In the genomic region with DNA sequence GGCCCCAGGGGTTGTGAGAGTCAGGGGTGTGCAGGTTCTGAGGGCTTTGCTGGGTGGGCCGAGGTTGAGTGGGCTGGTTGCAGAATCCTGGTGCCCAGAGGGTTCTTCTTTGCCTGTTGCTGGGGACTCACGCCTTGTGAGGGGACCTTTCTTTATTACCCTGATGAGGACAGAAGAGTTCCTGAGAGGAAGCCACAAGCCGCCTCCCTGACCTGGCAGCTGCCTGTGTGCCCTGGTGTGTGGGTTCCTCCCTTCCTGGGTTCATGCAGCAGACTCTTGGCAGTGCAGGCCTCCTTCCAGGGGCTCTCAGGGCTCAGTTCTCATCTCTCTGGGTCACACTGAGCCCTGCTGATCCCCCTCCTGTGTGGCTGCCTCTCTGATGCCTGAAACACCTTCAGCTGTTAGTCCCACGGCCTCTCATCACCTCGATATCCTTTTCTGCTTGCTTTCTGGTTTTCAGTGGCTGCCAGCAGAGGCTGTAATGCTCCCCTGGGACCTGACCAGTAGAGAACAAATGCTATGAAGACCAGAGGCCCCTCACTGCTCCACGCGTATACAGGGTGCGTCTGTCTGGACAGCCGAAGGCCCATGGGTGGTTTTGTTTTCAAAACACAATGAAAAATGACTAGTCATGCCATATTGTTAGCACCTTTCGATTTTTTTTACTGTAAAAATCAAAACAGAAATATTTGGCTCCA, we compare ENCODE assay signal across 1 cellular context.
TF ChIP-seq lines count a peak whose summit lies in the region.

No MANE protein-coding gene starts in this region.

TF ChIP-seq in GM23338, 12 proteins besides CTCF, POLR2A, EP300 and RAD21 (continued from another document):
- TF ChIP-seq, protein P1, sequence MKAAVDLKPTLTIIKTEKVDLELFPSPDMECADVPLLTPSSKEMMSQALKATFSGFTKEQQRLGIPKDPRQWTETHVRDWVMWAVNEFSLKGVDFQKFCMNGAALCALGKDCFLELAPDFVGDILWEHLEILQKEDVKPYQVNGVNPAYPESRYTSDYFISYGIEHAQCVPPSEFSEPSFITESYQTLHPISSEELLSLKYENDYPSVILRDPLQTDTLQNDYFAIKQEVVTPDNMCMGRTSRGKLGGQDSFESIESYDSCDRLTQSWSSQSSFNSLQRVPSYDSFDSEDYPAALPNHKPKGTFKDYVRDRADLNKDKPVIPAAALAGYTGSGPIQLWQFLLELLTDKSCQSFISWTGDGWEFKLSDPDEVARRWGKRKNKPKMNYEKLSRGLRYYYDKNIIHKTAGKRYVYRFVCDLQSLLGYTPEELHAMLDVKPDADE (IDR thresholded peaks at IDR 0.05): no peak
- TF ChIP-seq STAT1 (IDR thresholded peaks at IDR 0.05; ENCODE audit: unreplicated experiment): no peak
- TF ChIP-seq ZNF331 (CRISPR knock-in tag; IDR thresholded peaks at IDR 0.05; ENCODE audit: low read depth): no peak
- no peak for TF ChIP-seq NANOG (IDR thresholded peaks at IDR 0.05; ENCODE audit: borderline replicate concordance)
- TF ChIP-seq POLR2AphosphoS5 (IDR thresholded peaks at IDR 0.05; ENCODE audit: low read depth): no peak
